ENCODE assay signal across 9 cellular contexts in genomic region chr11:27701262-27702105, GRCh38. TPM values are rescaled to one million over a fixed set of nuclear protein-coding genes. Genes with fewer than 3 reads are reported as not detected.
DNase-seq lines count a peak whose midpoint lies in the region; ATAC-seq and TF ChIP-seq lines count a peak whose summit lies in the region.
"Had no signal": no experiment of that assay in that cellular context is flagged by ENCODE, and none has a peak within 500 bp of the region (broad histone marks: within the 10 kb centered on the region; RNA-seq: fewer than 3 reads in every experiment).

No MANE protein-coding gene starts in this region.

- peak overlapping the region; percentile 26 for H3K27ac Mint-ChIP-seq in T-helper 2 cell treated with Interferon-gamma antibody and Interleukin-4, amounts not matched to agents 5 μg/mL and 100 μg/mL, for 36 hours
- H3K27ac Mint-ChIP-seq: dendritic cell treated with granulocyte-macrophage colony-stimulating factor and Interleukin-4, amounts not matched to agents 40 ng/mL and 50 ng/mL, for 4 days had no signal

- no peak overlapping the region for H2BK5ac ChIP-seq in neuronal stem cell (ENCODE audit: low read length)

- H3K36me3 ChIP-seq in neuronal stem cell (replicated peaks in 1 of 2; ENCODE audit: control insufficient read depth in 2 of 2, insufficient read depth in 2 of 2, low read length in 2 of 2): no peaks in the 10 kb centered on the region

- no peak for DNase-seq in T-helper 2 cell treated with Interferon-gamma antibody and Interleukin-4, amounts not matched to agents 5 μg/mL and 100 μg/mL, for 36 hours (ENCODE audit: low spot score)
- DNase-seq in T-helper 2 cell: no peak
- DNase-seq in T1000 (lab: John Stamatoyannopoulos, UW): peak; percentile 40
- peak; percentile 46 for DNase-seq in fibroblast of mammary gland (ENCODE audit: low read depth)
- DNase-seq in neuronal stem cell (ENCODE audit: low spot score): no peak

- no peak overlapping the region for H3K18ac ChIP-seq in neuronal stem cell (ENCODE audit: low read length)

- no peaks in the 10 kb centered on the region for H3K36me3 Mint-ChIP-seq in T-helper 2 cell treated with Interferon-gamma antibody and Interleukin-4, amounts not matched to agents 5 μg/mL and 100 μg/mL, for 36 hours (ENCODE audit: low read depth)

- H3K9me3 ChIP-seq in neuronal stem cell (replicated peaks in 1 of 2; ENCODE audit: control insufficient read depth in 2 of 2, insufficient read depth in 1 of 2, low read depth in 1 of 2, low read length in 2 of 2): peaks cover 0 to 1% of the 10 kb centered on the region in 2 donors

- H3K27me3 ChIP-seq in neuronal stem cell (ENCODE audit: control insufficient read depth in 3 of 3, insufficient read depth in 3 of 3, low read depth in 1 of 3, low read length in 3 of 3): peaks cover 0 to 69% (median 32%) of the 10 kb centered on the region in 3 experiments

- peak overlapping the region; percentile 92 for H2AFZ ChIP-seq in neuronal stem cell (ENCODE audit: low read length)

- H3K4me3 ChIP-seq in fibroblast of mammary gland (ENCODE audit: control insufficient read depth, low read depth, low read length) (peak overlapping the region; percentile 45), neuronal stem cell (ENCODE audit: low read length in 2 of 2) (peak overlapping the region; percentile 46 to 78)

- no peak overlapping the region for H2AK5ac ChIP-seq in neuronal stem cell (ENCODE audit: low read depth, low read length)

- H3K9ac ChIP-seq in neuronal stem cell (ENCODE audit: low read depth, low read length, poor library complexity): no peak overlapping the region

- no CpG with 5 or more reads among the region's 33 CpGs for WGBS in neuronal stem cell (ENCODE audit: extremely low coverage in 2 of 2, insufficient read length in 2 of 2, insufficient replicate concordance in 1 of 2), 2 donors

- H3K27ac ChIP-seq in neuronal stem cell (replicated peaks; ENCODE audit: low read length): no peak overlapping the region

- peak overlapping the region; percentile 92 for H3K4me2 ChIP-seq in neuronal stem cell (ENCODE audit: insufficient read depth, low read length, poor library complexity, severe bottlenecking)

- H4K91ac ChIP-seq in neuronal stem cell (ENCODE audit: low read depth, low read length, poor library complexity): no peak overlapping the region

- no peak overlapping the region for H2BK15ac ChIP-seq in neuronal stem cell (ENCODE audit: low read length)

- H2BK12ac ChIP-seq in neuronal stem cell (ENCODE audit: low read length): no peak overlapping the region

- H2BK120ac ChIP-seq in neuronal stem cell (ENCODE audit: low read depth, low read length): no peak overlapping the region

- H4K8ac ChIP-seq in neuronal stem cell (ENCODE audit: low read depth, low read length): no peak overlapping the region

- no peaks in the 10 kb centered on the region for H3K9me3 Mint-ChIP-seq in T-helper 2 cell treated with Interferon-gamma antibody and Interleukin-4, amounts not matched to agents 5 μg/mL and 100 μg/mL, for 36 hours
- H3K9me3 Mint-ChIP-seq: dendritic cell treated with granulocyte-macrophage colony-stimulating factor and Interleukin-4, amounts not matched to agents 40 ng/mL and 50 ng/mL, for 4 days had no signal

- no peak overlapping the region for H3K23ac ChIP-seq in neuronal stem cell (ENCODE audit: low read depth, low read length, poor library complexity)

- H3K79me1 ChIP-seq in neuronal stem cell (ENCODE audit: low read depth, low read length): peaks cover 5% of the 10 kb centered on the region

- peaks cover 63% of the 10 kb centered on the region for H3K27me3 Mint-ChIP-seq in T-helper 2 cell treated with Interferon-gamma antibody and Interleukin-4, amounts not matched to agents 5 μg/mL and 100 μg/mL, for 36 hours (ENCODE audit: low read depth)

- H3K4me3 Mint-ChIP-seq in T-helper 2 cell treated with Interferon-gamma antibody and Interleukin-4, amounts not matched to agents 5 μg/mL and 100 μg/mL, for 36 hours: peak overlapping the region; percentile 74

- peaks cover 16% of the 10 kb centered on the region for H3K4me1 Mint-ChIP-seq in T-helper 2 cell treated with Interferon-gamma antibody and Interleukin-4, amounts not matched to agents 5 μg/mL and 100 μg/mL, for 36 hours (ENCODE audit: low read depth)

- peak; percentile 33 for ATAC-seq in HG03354 (IDR thresholded peaks at IDR 0.05; ENCODE audit: poor library complexity, severe bottlenecking, unreplicated experiment)
- ATAC-seq in HG02588 (IDR thresholded peaks at IDR 0.05; ENCODE audit: unreplicated experiment): no peak
- no peak for ATAC-seq in GM21515 (IDR thresholded peaks at IDR 0.05; ENCODE audit: unreplicated experiment)

- H3K4me1 ChIP-seq in neuronal stem cell (ENCODE audit: control insufficient read depth in 2 of 2, insufficient read depth in 1 of 2, low read depth in 1 of 2, low read length in 2 of 2): peaks cover 0 to 10% of the 10 kb centered on the region in 2 donors

- no peak overlapping the region for H3K4ac ChIP-seq in neuronal stem cell (ENCODE audit: low read length)

- peak; percentile 13 for TF ChIP-seq CTCF in fibroblast of mammary gland (conservative IDR thresholded peaks at IDR 0.05; ENCODE audit: control insufficient read depth, insufficient read depth, low read depth, low read length)

- H3K14ac ChIP-seq in neuronal stem cell (ENCODE audit: low read length): no peak overlapping the region

RNA-seq across cellular contexts. Expression of gene BDNF, which starts 1.2 kb away (rescaled TPM):
- 1.4 TPM for polyA plus RNA-seq in neuronal stem cell (2013, experiment 1 of 2)
- 1.3 TPM for polyA plus RNA-seq in neuronal stem cell (2013, experiment 2 of 2)

Comparison
In these comparisons a context has a peak if more than half of its experiments do, and no peak if none do; other contexts are left out.
1. DNase-seq: peak in T1000 (single experiment) and fibroblast of mammary gland (single experiment); none in T-helper 2 cell treated with Interferon-gamma antibody and Interleukin-4, amounts not matched to agents 5 μg/mL and 100 μg/mL, for 36 hours (single experiment), T-helper 2 cell (0 of 5) and neuronal stem cell (single experiment).